1 cellular context compared by ENCODE assay signal in the genomic region with DNA sequence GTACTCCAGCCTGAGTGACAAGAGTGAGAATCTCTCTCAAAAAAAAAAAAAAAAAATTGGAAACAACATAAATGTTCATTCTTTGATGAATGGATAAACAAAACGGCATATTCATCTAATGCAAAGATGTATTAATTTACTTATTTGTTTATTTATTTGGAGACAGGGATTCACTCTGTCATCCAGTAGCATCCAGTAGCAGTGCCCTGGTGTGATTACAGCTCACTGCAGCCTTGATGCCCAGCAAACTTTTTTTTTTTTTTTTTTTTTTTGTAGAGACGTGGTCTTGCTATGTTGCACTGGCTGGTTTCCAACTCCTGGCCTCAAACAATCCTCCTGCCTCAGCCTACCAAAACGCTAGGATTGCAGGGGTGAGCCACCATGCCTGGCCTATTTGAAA.
TF ChIP-seq lines count a peak whose summit lies in the region.

No MANE protein-coding gene starts in this region.

TF ChIP-seq in HCT116, 20 proteins besides CTCF, POLR2A, EP300 and RAD21:
- TF ChIP-seq EZH2phosphoT487 (IDR thresholded peaks at IDR 0.05; ENCODE audit: borderline replicate concordance), result no peak
- TF ChIP-seq FOSL1 (IDR thresholded peaks at IDR 0.05; ENCODE audit: low read depth), result no peak
- TF ChIP-seq SP1 (IDR thresholded peaks at IDR 0.05; ENCODE audit: low read depth), result no peak
- no peak for TF ChIP-seq ZNF274 (IDR thresholded peaks at IDR 0.05; ENCODE audit: low read depth, low read length)
